25 cellular contexts compared by ENCODE assay signal in the genomic region with DNA sequence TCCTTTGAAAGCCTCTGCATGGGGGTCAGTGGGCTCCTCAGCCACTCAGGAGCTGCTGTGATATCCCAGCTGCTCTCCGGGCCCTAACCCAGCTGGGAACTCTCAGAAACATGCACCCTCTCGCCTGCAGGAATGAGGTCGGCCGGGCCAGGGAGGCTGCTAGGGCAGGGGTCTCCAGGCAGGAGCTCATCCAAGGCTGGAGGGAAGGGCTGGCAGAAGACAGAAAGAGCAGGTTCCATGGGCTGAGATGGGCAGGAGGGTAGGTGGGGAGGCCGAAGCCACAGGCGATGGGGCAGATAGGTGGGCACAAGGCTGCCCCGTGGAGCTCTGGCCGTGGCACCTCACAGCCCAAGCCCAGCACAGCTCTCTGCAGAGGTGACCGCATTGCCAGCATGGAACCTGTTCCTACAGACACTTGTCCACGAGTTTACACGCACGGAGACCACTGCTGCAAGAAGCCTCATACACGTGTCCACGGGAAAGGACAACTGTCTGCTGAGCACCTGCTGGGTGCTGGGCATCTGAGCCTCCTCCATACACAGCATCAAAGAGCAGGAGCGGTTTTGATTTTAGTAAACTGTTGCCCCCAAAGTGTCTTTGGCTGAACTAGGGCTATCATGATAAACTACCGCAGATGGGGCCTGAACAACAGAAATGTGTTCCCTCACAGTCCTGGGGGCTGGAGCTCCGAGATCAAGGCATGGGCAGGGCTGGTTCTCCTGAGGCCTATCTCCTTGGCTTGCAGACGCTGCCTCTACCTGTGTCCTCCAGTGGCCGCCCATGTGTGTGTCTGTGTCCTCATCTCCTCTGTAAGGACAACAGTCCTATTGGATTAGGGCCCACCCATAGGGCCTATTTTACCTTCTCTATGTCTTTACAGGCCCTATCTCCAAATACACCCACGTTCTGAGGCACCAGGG.
"Had no signal": no experiment of that assay in that cellular context is flagged by ENCODE, and none has a peak within 500 bp of the region (broad histone marks: within the 10 kb centered on the region; RNA-seq: fewer than 3 reads in every experiment).

No MANE protein-coding gene starts in this region.

- FAIRE-seq: TTC549 had no signal

- H3K9me3 ChIP-seq: Peyer's patch, SK-N-SH had no signal

- H3K27ac ChIP-seq: ascending aorta, Peyer's patch, SJSA1 had no signal

- H3K4me2 ChIP-seq: SK-N-SH had no signal

- H3K9ac ChIP-seq: SK-N-SH had no signal

- H3K4me3 ChIP-seq: ascending aorta, Peyer's patch, SJSA1 had no signal

- H3K36me3 ChIP-seq: ascending aorta, Peyer's patch, SJSA1 had no signal

- H3K4me1 ChIP-seq: ascending aorta, Peyer's patch, SJSA1 had no signal

- DNase-seq: activated CD4-positive, alpha-beta T cell treated with anti-CD3 and anti-CD28 coated beads for 36 hours; activated CD4-positive, alpha-beta T cell treated with anti-CD3 and anti-CD28 coated beads, Interleukin-2, amount 10 ng/mL, durations not matched to agents 7 days and 5 days; activated CD4-positive, alpha-beta T cell treated with anti-CD3 and anti-CD28 coated beads, Interleukin-2, amount 50 U/mL, for 48 hours; activated CD8-positive, alpha-beta T cell treated with anti-CD3 and anti-CD28 coated beads, Interleukin-2, amount 10 ng/mL, durations not matched to agents 7 days and 5 days; activated gamma-delta T cell; activated naive CD4-positive, alpha-beta T cell treated with Interleukin-2 at 50 U/mL for 16 hours; activated naive CD8-positive, alpha-beta T cell treated with anti-CD3 and anti-CD28 coated beads, Interleukin-2, amount 10 ng/mL, durations not matched to agents 7 days and 5 days; activated T-cell treated with anti-CD3 and anti-CD28 coated beads, Interleukin-2, amount 50 U/mL, for 24 hours; amygdala; Karpas-422; NCI-H1105; NCI-H1417 treated with DMSO at 0.1 percent for 48 hours; NCI-H187 treated with DMSO at 0.1 percent for 48 hours; NCI-H2081; NCI-H345; NCI-H524 treated with DMSO at 0.1 percent for 48 hours; NK-92 treated with Interleukin-12 subunit alpha and Interleukin-12 subunit beta, amount 100 ng/mL, for 24 hours; PC-3; RPMI8226; SHP77 treated with DMSO at 0.1 percent for 48 hours; SK-N-SH had no signal

- H3K27me3 ChIP-seq: ascending aorta, Peyer's patch, SJSA1 had no signal

- ATAC-seq: activated CD4-positive, alpha-beta T cell treated with anti-CD3 and anti-CD28 coated beads for 36 hours; activated CD8-positive, alpha-beta T cell treated with anti-CD3 and anti-CD28 coated beads, Interleukin-2, amount 10 ng/mL, durations not matched to agents 7 days and 5 days; PC-3 had no signal
